9 cellular contexts compared by ENCODE assay signal in the genomic region with DNA sequence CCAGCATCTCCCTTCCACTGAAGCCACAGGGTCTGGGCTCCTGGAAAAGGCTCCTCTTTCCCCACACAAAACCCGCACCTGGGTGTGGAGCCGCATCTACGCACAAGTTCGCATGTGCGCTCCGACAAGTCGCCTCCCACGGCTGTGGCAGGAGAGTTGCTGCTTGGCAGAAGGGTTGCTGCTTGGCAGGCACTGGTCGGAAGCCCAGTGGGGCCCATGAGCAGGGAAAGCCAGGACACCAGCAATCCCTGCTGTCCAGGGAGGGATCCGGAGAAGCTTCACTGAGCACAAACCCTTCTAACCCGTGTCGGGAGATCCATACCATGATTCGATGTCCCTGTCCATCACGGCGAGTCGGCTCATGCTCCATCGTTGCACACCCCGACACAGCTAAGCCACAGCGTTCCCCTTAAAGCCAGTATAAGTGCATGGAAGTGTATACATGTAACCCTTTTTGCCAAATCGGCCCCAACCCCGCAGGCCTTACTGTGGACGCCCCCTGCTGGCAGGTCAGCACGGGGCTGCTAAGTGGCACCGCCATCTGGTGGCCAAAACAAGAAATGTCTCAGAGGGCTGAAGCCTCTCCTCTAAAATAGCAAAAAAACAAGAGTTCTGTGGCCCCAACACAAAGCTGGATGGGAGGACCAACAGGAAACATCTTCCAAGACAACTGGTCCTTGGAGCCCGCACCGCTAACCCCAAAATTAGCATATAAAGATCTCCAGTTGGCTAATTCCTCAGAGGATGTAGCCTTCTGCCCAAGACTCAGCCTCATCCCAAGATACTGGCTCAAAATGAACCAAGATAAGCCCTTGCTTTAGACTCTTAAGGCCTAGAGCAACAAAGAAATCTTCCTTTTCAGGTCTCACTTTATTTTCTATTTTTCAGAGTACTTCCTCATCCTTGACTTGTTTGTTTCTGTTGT. TPM values are rescaled to one million over a fixed set of nuclear protein-coding genes. Genes with fewer than 3 reads are reported as not detected.
DNase-seq lines count a peak whose midpoint lies in the region; ATAC-seq and TF ChIP-seq lines count a peak whose summit lies in the region.
"Had no signal": no experiment of that assay in that cellular context is flagged by ENCODE, and none has a peak within 500 bp of the region (broad histone marks: within the 10 kb centered on the region; RNA-seq: fewer than 3 reads in every experiment).

No MANE protein-coding gene starts in this region.

- H3K4me3 ChIP-seq in adrenal gland = no peak overlapping the region
- H3K4me3 ChIP-seq in heart right ventricle = no peak overlapping the region
- no peak overlapping the region for H3K4me3 ChIP-seq in retinal pigment epithelial cell (ENCODE audit: low read length)

- no peak for TF ChIP-seq POLR2A in adrenal gland (IDR thresholded peaks at IDR 0.05)

- H3K9me3 ChIP-seq in adrenal gland (replicated peaks in 1 of 3) (no peaks in the 10 kb centered on the region), heart right ventricle (no peaks in the 10 kb centered on the region)

- peak; percentile 100 for TF ChIP-seq CTCF in adrenal gland (IDR thresholded peaks at IDR 0.05)
- TF ChIP-seq CTCF in heart right ventricle (IDR thresholded peaks at IDR 0.05) = peak in 8 of 9 donors; percentile 99 to 100 (median 100)
- TF ChIP-seq CTCF in retinal pigment epithelial cell (conservative IDR thresholded peaks at IDR 0.05; ENCODE audit: low read depth, low read length) = peak; percentile 100

- intact Hi-C loops in adrenal gland (cut with DNase I) (loop anchor here (1.0 to 10.0 kb wide), 5 partner anchors 38 to 230 kb away; no protein-coding TSS in a partner anchor), heart right ventricle (cut with DNase I) (loop anchor here (1.0 to 10.0 kb wide), 11 partner anchors 38 to 230 kb away; no protein-coding TSS in a partner anchor)

- H3K27ac ChIP-seq in adrenal gland (no peak overlapping the region), heart right ventricle (no peak overlapping the region)

- H3K4me1 ChIP-seq in adrenal gland (replicated peaks in 1 of 2) (no peaks in the 10 kb centered on the region), heart right ventricle (peaks cover 0 to 32% (median 10%) of the 10 kb centered on the region in 9 donors)

- ATAC-seq in heart right ventricle (peak; percentile 18 to 69 (median 50)), GM21447 (IDR thresholded peaks at IDR 0.05; ENCODE audit: unreplicated experiment) (no peak)

- H3K36me3 ChIP-seq in adrenal gland (replicated peaks in 1 of 2) (no peaks in the 10 kb centered on the region), heart right ventricle (no peaks in the 10 kb centered on the region)

- peak; percentile 18 to 37 for DNase-seq in NCI-H187 (lab: John Stamatoyannopoulos, UW)
- DNase-seq in NCI-H187 treated with DMSO at 0.1 percent for 48 hours (lab: John Stamatoyannopoulos, UW) = no peak
- peak; percentile 53 for DNase-seq in NCI-H1105 treated with DMSO at 0.1 percent for 48 hours (lab: John Stamatoyannopoulos, UW)
- DNase-seq in T-helper 2 cell = peak; percentile 72 to 84 (median 81)
- DNase-seq in adrenal gland = peak; percentile 79 to 92 (median 84)
- DNase-seq in heart right ventricle = peak; percentile 78 to 81
- DNase-seq in retinal pigment epithelial cell (ENCODE audit: low read depth) = no peak

- H3K27me3 ChIP-seq in adrenal gland (peaks cover 6% of the 10 kb centered on the region), heart right ventricle (peaks cover 0 to 25% (median 20%) of the 10 kb centered on the region in 7 donors)

- 52 to 57% (median 54%) methylated on average over 13 to 26 of the region's 26 CpGs for WGBS in adrenal gland, 4 donors
- WGBS in heart right ventricle, 2 donors = 48 to 54% methylated on average over 26 of the region's 26 CpGs

RNA-seq across cellular contexts. Expression of a gene that starts 8.3 kb away (rescaled TPM):
- total RNA-seq in adrenal gland = not detected
- not detected for polyA plus RNA-seq in adrenal gland
- 1 to 10 TPM in 1 of 10 donors, under 1 TPM in 3, not detected in 6; 0.26 to 1.9 (median 0.44) TPM for total RNA-seq in heart right ventricle
- polyA plus RNA-seq in heart right ventricle = not detected
- total RNA-seq: subcutaneous adipose tissue had no signal

RNA-seq across cellular contexts. Expression of a gene that starts 33.1 kb away (rescaled TPM):
- total RNA-seq in adrenal gland (10 to 100 TPM in 7 of 8 donors, 1 to 10 TPM in 1; 7.7 to 36.1 (median 24.3) TPM), heart right ventricle (10 to 100 TPM in 2 of 10 donors, 1 to 10 TPM in 8; 1.2 to 24.4 (median 4.9) TPM)
- polyA plus RNA-seq in adrenal gland (100 to 1,000 TPM in 1 of 3 donors, 10 to 100 TPM in 1, 1 to 10 TPM in 1; 5.4 to 100 (median 39.4) TPM), heart right ventricle (10 to 100 TPM in 1 of 2 donors, 1 to 10 TPM in 1; 4.2 to 14.6 TPM)

RNA-seq across cellular contexts. Expression of a gene that starts 35.7 kb away (rescaled TPM):
- 10 to 100 TPM in 6 of 8 donors, 1 to 10 TPM in 2; 5.8 to 31.0 (median 18.9) TPM for total RNA-seq in adrenal gland
- polyA plus RNA-seq in adrenal gland = 10 to 100 TPM in 1 of 3 donors, 1 to 10 TPM in 2; 4.9 to 11.3 (median 6.0) TPM
- total RNA-seq in heart right ventricle = 10 to 100 TPM in 1 of 10 donors, 1 to 10 TPM in 9; 5.9 to 14.1 (median 7.6) TPM
- 1 to 10 TPM in 1 of 2 donors, under 1 TPM in 1; 0.48 to 3.0 TPM for polyA plus RNA-seq in heart right ventricle

RNA-seq across cellular contexts. Expression of a gene that starts 48.9 kb away (rescaled TPM):
- total RNA-seq in adrenal gland (10 to 100 TPM; 14.2 to 25.5 (median 20.3) TPM), heart right ventricle (10 to 100 TPM; 32.5 to 63.9 (median 40.9) TPM)
- polyA plus RNA-seq in adrenal gland (10 to 100 TPM; 12.0 to 24.5 (median 20.9) TPM), heart right ventricle (10 to 100 TPM; 19.8 to 56.1 TPM)

Comparison
In these comparisons a context has a peak if more than half of its experiments do, and no peak if none do; other contexts are left out.
1. DNase-seq: peak in NCI-H187 (2 of 2), NCI-H1105 treated with DMSO at 0.1 percent for 48 hours (single experiment), T-helper 2 cell (5 of 5), adrenal gland (7 of 7) and heart right ventricle (2 of 2); none in NCI-H187 treated with DMSO at 0.1 percent for 48 hours (single experiment) and retinal pigment epithelial cell (single experiment).
2. Peak in every context shown above with its lines, with median percentiles within 50 percentile points of each other: CTCF ChIP-seq.